In genomic region chr16:84359326-84359725, GRCh38 we compare ENCODE assay signal across 16 cellular contexts. TPM values are rescaled to one million over a fixed set of nuclear protein-coding genes. Genes with fewer than 3 reads are reported as not detected.
A peak's percentile ranks its signal among the peaks of the same experiment; 100 is the strongest.
DNase-seq lines count a peak whose midpoint lies in the region; ATAC-seq and TF ChIP-seq lines count a peak whose summit lies in the region.
"Had no signal": no experiment of that assay in that cellular context is flagged by ENCODE, and none has a peak within 500 bp of the region (broad histone marks: within the 10 kb centered on the region; RNA-seq: fewer than 3 reads in every experiment).

No MANE protein-coding gene starts in this region.

- no peak overlapping the region for H3K4me3 Mint-ChIP-seq in activated CD4-positive, alpha-beta T cell treated with anti-CD3 and anti-CD28 coated beads, Interleukin-2, amount 10 ng/mL, durations not matched to agents 7 days and 5 days
- H3K4me3 Mint-ChIP-seq in WTC11 = no peak overlapping the region
- no peak overlapping the region for H3K4me3 Mint-ChIP-seq in stimulated activated naive CD8-positive, alpha-beta T cell treated with anti-CD3 and anti-CD28 coated beads, Interleukin-15, amount 100 ng/mL, for 72 hours
- H3K4me3 Mint-ChIP-seq: GM23338 had no signal

- DNase-seq in activated CD4-positive, alpha-beta T cell treated with anti-CD3 and anti-CD28 coated beads, Interleukin-2, amount 10 ng/mL, durations not matched to agents 7 days and 5 days = no peak
- DNase-seq in activated CD4-positive, alpha-beta T cell treated with anti-CD3 and anti-CD28 coated beads for 4 hours = no peak
- DNase-seq in WTC11 (ENCODE audit: low spot score) (no peak), hippocampal formation (lab: John Stamatoyannopoulos, UW) (no peak)
- no peak for DNase-seq in stimulated activated naive CD8-positive, alpha-beta T cell treated with anti-CD3 and anti-CD28 coated beads, Interleukin-15, amount 100 ng/mL, for 72 hours
- no peak for DNase-seq in activated CD8-positive, alpha-beta memory T cell treated with anti-CD3 and anti-CD28 coated beads, Interleukin-2, amount 50 U/mL, for 4 hours
- DNase-seq: DMS 273 treated with DMSO at 0.1 percent for 48 hours, GDM1, NCI-H187 treated with DMSO at 0.1 percent for 48 hours, NCI-H526 treated with DMSO at 0.1 percent for 48 hours had no signal

- ATAC-seq in WTC11 (peak; percentile 17; the same call in 1 of the 2 replicates), GM21515 (IDR thresholded peaks at IDR 0.05; ENCODE audit: unreplicated experiment) (no peak)
- no peak for ATAC-seq in stimulated activated naive CD8-positive, alpha-beta T cell treated with anti-CD3 and anti-CD28 coated beads, Interleukin-15, amount 100 ng/mL, for 72 hours
- ATAC-seq: HCT116 had no signal

- no peaks in the 10 kb centered on the region for H3K27me3 ChIP-seq in duodenal mucosa (ENCODE audit: control insufficient read depth in 1 of 2, insufficient read depth in 2 of 2, low read length in 2 of 2)

- H3K36me3 Mint-ChIP-seq in activated CD4-positive, alpha-beta T cell treated with anti-CD3 and anti-CD28 coated beads, Interleukin-2, amount 10 ng/mL, durations not matched to agents 7 days and 5 days (ENCODE audit: low read depth) = no peaks in the 10 kb centered on the region
- no peaks in the 10 kb centered on the region for H3K36me3 Mint-ChIP-seq in WTC11

- CTCF ChIA-PET in activated CD4-positive, alpha-beta T cell treated with anti-CD3 and anti-CD28 coated beads, Interleukin-2, amount 10 ng/mL, durations not matched to agents 7 days and 5 days (lab: Charles Lee) = no interaction called here
- CTCF ChIA-PET in WTC11 (lab: Charles Lee) = no interaction called here

- no peak for TF ChIP-seq CTCF in WTC11 (IDR thresholded peaks at IDR 0.05)

- peak overlapping the region; percentile 23 for H3K27ac ChIP-seq in duodenal mucosa (ENCODE audit: low read depth, low read length)

- H3K27me3 Mint-ChIP-seq in activated CD4-positive, alpha-beta T cell treated with anti-CD3 and anti-CD28 coated beads, Interleukin-2, amount 10 ng/mL, durations not matched to agents 7 days and 5 days = peaks cover 6% of the 10 kb centered on the region
- H3K27me3 Mint-ChIP-seq in WTC11 (ENCODE audit: low read depth) = no peaks in the 10 kb centered on the region
- H3K27me3 Mint-ChIP-seq in stimulated activated naive CD8-positive, alpha-beta T cell treated with anti-CD3 and anti-CD28 coated beads, Interleukin-15, amount 100 ng/mL, for 72 hours = peaks cover 4% of the 10 kb centered on the region

- no peaks in the 10 kb centered on the region for H3K9me3 ChIP-seq in duodenal mucosa (ENCODE audit: control insufficient read depth in 1 of 2, low read length in 2 of 2)

- H3K9me3 Mint-ChIP-seq in activated CD4-positive, alpha-beta T cell treated with anti-CD3 and anti-CD28 coated beads, Interleukin-2, amount 10 ng/mL, durations not matched to agents 7 days and 5 days = no peaks in the 10 kb centered on the region
- H3K9me3 Mint-ChIP-seq in WTC11 = no peaks in the 10 kb centered on the region
- no peaks in the 10 kb centered on the region for H3K9me3 Mint-ChIP-seq in stimulated activated naive CD8-positive, alpha-beta T cell treated with anti-CD3 and anti-CD28 coated beads, Interleukin-15, amount 100 ng/mL, for 72 hours
- H3K9me3 Mint-ChIP-seq: GM23338 had no signal

- H3K4me3 ChIP-seq in duodenal mucosa (ENCODE audit: low read depth in 1 of 2, low read length in 2 of 2) = no peak overlapping the region
- H3K4me3 ChIP-seq: GM23338 had no signal

- H3K36me3 ChIP-seq in duodenal mucosa (ENCODE audit: control insufficient read depth in 1 of 2, insufficient read depth in 2 of 2, low read length in 2 of 2) = no peaks in the 10 kb centered on the region

- peaks cover 30% of the 10 kb centered on the region for H3K4me1 Mint-ChIP-seq in activated CD4-positive, alpha-beta T cell treated with anti-CD3 and anti-CD28 coated beads, Interleukin-2, amount 10 ng/mL, durations not matched to agents 7 days and 5 days
- peaks cover 17% of the 10 kb centered on the region for H3K4me1 Mint-ChIP-seq in WTC11
- peaks cover 42% of the 10 kb centered on the region for H3K4me1 Mint-ChIP-seq in stimulated activated naive CD8-positive, alpha-beta T cell treated with anti-CD3 and anti-CD28 coated beads, Interleukin-15, amount 100 ng/mL, for 72 hours

- peaks cover 31 to 37% of the 10 kb centered on the region in 2 donors for H3K4me1 ChIP-seq in duodenal mucosa (ENCODE audit: control insufficient read depth in 1 of 2, insufficient read depth in 2 of 2, low read length in 2 of 2)

- POLR2A ChIA-PET in activated CD4-positive, alpha-beta T cell treated with anti-CD3 and anti-CD28 coated beads, Interleukin-2, amount 10 ng/mL, durations not matched to agents 7 days and 5 days (lab: Charles Lee) = no interaction called here
- POLR2A ChIA-PET in WTC11 (lab: Charles Lee) = interaction anchor here (0.8 to 0.9 kb wide), 2 partner anchors 10 to 11 kb away, joined by 3 read pairs; partner anchors contain the start of gene ATP2C2

- H3K9ac ChIP-seq in duodenal mucosa (ENCODE audit: low read depth in 1 of 2, low read length in 2 of 2) = peak overlapping the region in 1 of 2 donors; percentile 52

- peak overlapping the region; percentile 67 for H3K27ac Mint-ChIP-seq in activated CD4-positive, alpha-beta T cell treated with anti-CD3 and anti-CD28 coated beads, Interleukin-2, amount 10 ng/mL, durations not matched to agents 7 days and 5 days
- no peak overlapping the region for H3K27ac Mint-ChIP-seq in WTC11
- peak overlapping the region; percentile 81 to 85 for H3K27ac Mint-ChIP-seq in stimulated activated naive CD8-positive, alpha-beta T cell treated with anti-CD3 and anti-CD28 coated beads, Interleukin-15, amount 100 ng/mL, for 72 hours
- H3K27ac Mint-ChIP-seq: GM23338 had no signal

TF ChIP-seq in WTC11, 78 proteins besides CTCF, POLR2A, EP300 and RAD21:
- TF ChIP-seq JAZF1 (CRISPR knock-in tag; IDR thresholded peaks at IDR 0.05) = no peak
- TF ChIP-seq SP1 (CRISPR knock-in tag; conservative IDR thresholded peaks at IDR 0.05) = no peak
- no peak for TF ChIP-seq HMGXB4 (CRISPR knock-in tag; IDR thresholded peaks at IDR 0.05)
- no peak for TF ChIP-seq CREM (CRISPR knock-in tag; IDR thresholded peaks at IDR 0.05)
- TF ChIP-seq ELF4 (CRISPR knock-in tag; IDR thresholded peaks at IDR 0.05; ENCODE audit: low read depth) = no peak
- no peak for TF ChIP-seq JUN (CRISPR knock-in tag; IDR thresholded peaks at IDR 0.05)
- TF ChIP-seq ZNF671 (CRISPR knock-in tag; IDR thresholded peaks at IDR 0.05) = no peak

RNA-seq across cellular contexts. Expression of gene ATP2C2, which starts 9.0 kb away (rescaled TPM):
- not detected for total RNA-seq in activated CD4-positive, alpha-beta T cell treated with anti-CD3 and anti-CD28 coated beads, Interleukin-2, amount 10 ng/mL, durations not matched to agents 7 days and 5 days
- 2.4 to 4.3 TPM (median 2.8 TPM) in 3 replicates for total RNA-seq in WTC11 (2021)
- total RNA-seq: A172, RPMI7951 had no signal
